Comparison of ENCODE assay signal across 9 cellular contexts in the genomic region with DNA sequence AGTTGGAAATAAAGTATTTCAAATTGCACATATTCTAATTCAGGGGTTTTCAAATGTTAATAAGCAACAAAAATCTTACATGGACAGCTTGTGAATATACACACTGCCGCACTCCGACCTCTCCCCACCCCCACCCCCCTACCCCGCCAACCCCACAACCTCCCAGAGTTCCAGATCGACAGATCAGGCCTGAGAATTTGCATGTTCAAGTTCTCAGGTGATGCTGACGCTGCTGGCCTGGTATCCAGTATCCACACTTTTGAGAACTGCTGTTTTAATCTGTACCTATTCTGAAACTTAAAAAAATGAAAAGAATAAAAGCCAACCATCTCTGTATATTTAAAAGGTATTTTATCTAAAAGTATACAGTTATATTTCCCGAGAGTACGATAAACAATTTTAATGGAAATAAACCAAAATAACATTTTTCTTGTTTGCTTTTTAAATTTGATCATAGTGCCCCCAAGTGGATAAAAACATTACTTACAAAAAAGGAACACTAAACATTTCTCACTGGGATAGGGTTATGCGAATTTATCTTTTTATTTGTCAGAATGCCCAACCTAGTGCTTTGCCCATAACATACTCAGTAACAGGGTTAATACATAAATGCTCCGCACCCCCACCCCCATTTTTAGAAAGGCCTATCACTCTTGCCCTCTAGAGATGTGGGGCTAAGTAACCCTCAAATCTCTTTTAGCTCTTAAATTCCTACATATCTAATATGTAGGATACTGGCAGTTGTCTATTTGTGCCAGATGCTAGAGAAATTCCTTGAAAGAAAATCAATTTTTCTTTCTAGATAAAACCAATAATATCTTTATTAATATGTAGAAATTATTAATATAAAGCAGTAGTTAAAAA.
DNase-seq lines count a peak whose midpoint lies in the region; ATAC-seq and TF ChIP-seq lines count a peak whose summit lies in the region.
"Had no signal": no experiment of that assay in that cellular context is flagged by ENCODE, and none has a peak within 500 bp of the region (broad histone marks: within the 10 kb centered on the region; RNA-seq: fewer than 3 reads in every experiment).

No MANE protein-coding gene starts in this region.

- intact Hi-C loops in left ventricle myocardium inferior (cut with micrococcal nuclease) (no loop called here), left ventricle myocardium superior (cut with micrococcal nuclease) (loop anchor here (5.0 kb wide), 1 partner anchor 315 kb away; no protein-coding TSS in a partner anchor), PC-3 (cut with micrococcal nuclease) (loop anchor here (5.0 kb wide), 1 partner anchor 520 kb away; no protein-coding TSS in a partner anchor)
- intact Hi-C loops in activated T-helper 1 cell treated with anti-CD3 and anti-CD28 coated beads, Interleukin-12 subunit alpha, Interleukin-12 subunit beta, Interleukin-2, Interleukin-4 antibody, amounts not matched to agents 30 ng/mL and 10 ng/mL and 1 ng/mL, durations not matched to agents 14 hours and 24 hours and 36 hours (cut with micrococcal nuclease) = no loop called here

- CTCF ChIA-PET in PC-3 (lab: Charles Lee) = no interaction called here

- no peaks in the 10 kb centered on the region for H4K20me1 ChIP-seq in PC-3 (ENCODE audit: low read length)

- H3K9me3 Mint-ChIP-seq in activated T-helper 1 cell treated with anti-CD3 and anti-CD28 coated beads, Interleukin-12 subunit alpha, Interleukin-12 subunit beta, Interleukin-2, Interleukin-4 antibody, amounts not matched to agents 30 ng/mL and 10 ng/mL and 1 ng/mL, durations not matched to agents 14 hours and 24 hours and 36 hours = no peaks in the 10 kb centered on the region
- H3K9me3 Mint-ChIP-seq in activated T-cell treated with anti-CD3 and anti-CD28 coated beads, Interleukin-2, amount 50 U/mL, for 4 hours = no peaks in the 10 kb centered on the region
- H3K9me3 Mint-ChIP-seq: stimulated activated naive CD8-positive, alpha-beta T cell treated with anti-CD3 and anti-CD28 coated beads, Interleukin-15, amount 100 ng/mL, for 72 hours had no signal

- BruUV-seq in PC-3 (replicated peaks; lab: Mats Ljungman, UMichigan) = no TSS peak

- no peak overlapping the region for H3K4me2 ChIP-seq in PC-3 (ENCODE audit: low read length)

- H3K4me1 ChIP-seq in left ventricle myocardium inferior = no peaks in the 10 kb centered on the region
- no peaks in the 10 kb centered on the region for H3K4me1 ChIP-seq in PC-3 (ENCODE audit: insufficient read depth, low read length)

- no peak overlapping the region for H3K27ac Mint-ChIP-seq in activated T-helper 1 cell treated with anti-CD3 and anti-CD28 coated beads, Interleukin-12 subunit alpha, Interleukin-12 subunit beta, Interleukin-2, Interleukin-4 antibody, amounts not matched to agents 30 ng/mL and 10 ng/mL and 1 ng/mL, durations not matched to agents 14 hours and 24 hours and 36 hours
- H3K27ac Mint-ChIP-seq: stimulated activated naive CD8-positive, alpha-beta T cell treated with anti-CD3 and anti-CD28 coated beads, Interleukin-15, amount 100 ng/mL, for 72 hours had no signal

- no peak overlapping the region for H3K9ac ChIP-seq in PC-3 (ENCODE audit: low read length)

- H3K4me1 Mint-ChIP-seq in activated T-helper 1 cell treated with anti-CD3 and anti-CD28 coated beads, Interleukin-12 subunit alpha, Interleukin-12 subunit beta, Interleukin-2, Interleukin-4 antibody, amounts not matched to agents 30 ng/mL and 10 ng/mL and 1 ng/mL, durations not matched to agents 14 hours and 24 hours and 36 hours (ENCODE audit: low read depth) = no peaks in the 10 kb centered on the region
- no peaks in the 10 kb centered on the region for H3K4me1 Mint-ChIP-seq in activated T-cell treated with anti-CD3 and anti-CD28 coated beads, Interleukin-2, amount 50 U/mL, for 4 hours (ENCODE audit: low read depth)
- H3K4me1 Mint-ChIP-seq: stimulated activated naive CD8-positive, alpha-beta T cell treated with anti-CD3 and anti-CD28 coated beads, Interleukin-15, amount 100 ng/mL, for 72 hours had no signal

- no peak overlapping the region for H3K4me3 Mint-ChIP-seq in activated T-helper 1 cell treated with anti-CD3 and anti-CD28 coated beads, Interleukin-12 subunit alpha, Interleukin-12 subunit beta, Interleukin-2, Interleukin-4 antibody, amounts not matched to agents 30 ng/mL and 10 ng/mL and 1 ng/mL, durations not matched to agents 14 hours and 24 hours and 36 hours
- H3K4me3 Mint-ChIP-seq in activated T-cell treated with anti-CD3 and anti-CD28 coated beads, Interleukin-2, amount 50 U/mL, for 4 hours = no peak overlapping the region
- H3K4me3 Mint-ChIP-seq: stimulated activated naive CD8-positive, alpha-beta T cell treated with anti-CD3 and anti-CD28 coated beads, Interleukin-15, amount 100 ng/mL, for 72 hours had no signal

- TF ChIP-seq CTCF in left ventricle myocardium inferior (IDR thresholded peaks at IDR 0.05; ENCODE audit: borderline replicate concordance) = peak; percentile 43
- TF ChIP-seq CTCF in PC-3 (conservative IDR thresholded peaks at IDR 0.05; ENCODE audit: low read depth, low read length) = peak; percentile 62
- peak; percentile 17 for TF ChIP-seq CTCF in foreskin fibroblast (IDR thresholded peaks at IDR 0.05; ENCODE audit: low read depth, low read length)

- H3K36me3 Mint-ChIP-seq in activated T-helper 1 cell treated with anti-CD3 and anti-CD28 coated beads, Interleukin-12 subunit alpha, Interleukin-12 subunit beta, Interleukin-2, Interleukin-4 antibody, amounts not matched to agents 30 ng/mL and 10 ng/mL and 1 ng/mL, durations not matched to agents 14 hours and 24 hours and 36 hours (ENCODE audit: low read depth) = no peaks in the 10 kb centered on the region
- H3K36me3 Mint-ChIP-seq in activated T-cell treated with anti-CD3 and anti-CD28 coated beads, Interleukin-2, amount 50 U/mL, for 4 hours (ENCODE audit: insufficient read depth) = no peaks in the 10 kb centered on the region

- ATAC-seq in left ventricle myocardium superior = no peak
- no peak for ATAC-seq in PC-3
- ATAC-seq in esophagus mucosa = no peak
- no peak for ATAC-seq in activated T-cell treated with anti-CD3 and anti-CD28 coated beads, Interleukin-2, amount 50 U/mL, for 4 hours
- ATAC-seq: stimulated activated naive CD8-positive, alpha-beta T cell treated with anti-CD3 and anti-CD28 coated beads, Interleukin-15, amount 100 ng/mL, for 72 hours had no signal

- no peaks in the 10 kb centered on the region for H3K36me3 ChIP-seq in left ventricle myocardium inferior
- no peaks in the 10 kb centered on the region for H3K36me3 ChIP-seq in PC-3 (ENCODE audit: low read depth, low read length)

- no peaks in the 10 kb centered on the region for H3K27me3 ChIP-seq in left ventricle myocardium inferior (ENCODE audit: low read depth)
- H3K27me3 ChIP-seq in PC-3 (ENCODE audit: low read length) = no peaks in the 10 kb centered on the region

- DNase-seq in left ventricle myocardium inferior (no peak), left ventricle myocardium superior (no peak), PC-3 (peak; percentile 30), foreskin fibroblast (peak in 1 of 2 donors; percentile 1), NCI-H1417 treated with DMSO at 0.1 percent for 48 hours (lab: John Stamatoyannopoulos, UW) (no peak)
- no peak for DNase-seq in activated T-helper 1 cell treated with anti-CD3 and anti-CD28 coated beads, Interleukin-12 subunit alpha, Interleukin-12 subunit beta, Interleukin-2, Interleukin-4 antibody, amounts not matched to agents 30 ng/mL and 10 ng/mL and 1 ng/mL, durations not matched to agents 14 hours and 24 hours and 36 hours (ENCODE audit: low spot score)
- no peak for DNase-seq in activated T-cell treated with anti-CD3 and anti-CD28 coated beads, Interleukin-2, amount 50 U/mL, for 4 hours
- DNase-seq: stimulated activated naive CD8-positive, alpha-beta T cell treated with anti-CD3 and anti-CD28 coated beads, Interleukin-15, amount 100 ng/mL, for 72 hours had no signal

- no peaks in the 10 kb centered on the region for H3F3A ChIP-seq in PC-3 (ENCODE audit: low read length, unreplicated experiment)

- H3K27me3 Mint-ChIP-seq in activated T-helper 1 cell treated with anti-CD3 and anti-CD28 coated beads, Interleukin-12 subunit alpha, Interleukin-12 subunit beta, Interleukin-2, Interleukin-4 antibody, amounts not matched to agents 30 ng/mL and 10 ng/mL and 1 ng/mL, durations not matched to agents 14 hours and 24 hours and 36 hours (ENCODE audit: insufficient read depth) = no peaks in the 10 kb centered on the region
- H3K27me3 Mint-ChIP-seq in activated T-cell treated with anti-CD3 and anti-CD28 coated beads, Interleukin-2, amount 50 U/mL, for 4 hours (ENCODE audit: low read depth) = no peaks in the 10 kb centered on the region
- H3K27me3 Mint-ChIP-seq: stimulated activated naive CD8-positive, alpha-beta T cell treated with anti-CD3 and anti-CD28 coated beads, Interleukin-15, amount 100 ng/mL, for 72 hours had no signal

- POLR2A ChIA-PET in PC-3 (lab: Charles Lee; ENCODE audit: unreplicated experiment) = no interaction called here

- H3K27ac ChIP-seq in left ventricle myocardium inferior (replicated peaks) = no peak overlapping the region
- no peak overlapping the region for H3K27ac ChIP-seq in PC-3 (ENCODE audit: low read length)

- H3K9me2 ChIP-seq in PC-3 (replicated peaks; ENCODE audit: low read length) = no peaks in the 10 kb centered on the region

- H3K9me3 ChIP-seq in left ventricle myocardium inferior (replicated peaks) (no peaks in the 10 kb centered on the region), PC-3 (ENCODE audit: low read length) (no peaks in the 10 kb centered on the region)

- no peak overlapping the region for H2AFZ ChIP-seq in PC-3 (ENCODE audit: low read length)

- H3K4me3 ChIP-seq in left ventricle myocardium inferior (no peak overlapping the region), PC-3 (ENCODE audit: low read length) (no peak overlapping the region), foreskin fibroblast (ENCODE audit: low read depth in 1 of 2, low read length in 2 of 2) (no peak overlapping the region)

- no peaks in the 10 kb centered on the region for H3K79me2 ChIP-seq in PC-3 (ENCODE audit: low read length)

Comparison
In these comparisons a context has a peak if more than half of its experiments do, and no peak if none do; other contexts are left out.
1. intact Hi-C loops: an anchor here in left ventricle myocardium superior (5.0 kb wide) and PC-3 (5.0 kb wide); none called in left ventricle myocardium inferior and activated T-helper 1 cell treated with anti-CD3 and anti-CD28 coated beads, Interleukin-12 subunit alpha, Interleukin-12 subunit beta, Interleukin-2, Interleukin-4 antibody, amounts not matched to agents 30 ng/mL and 10 ng/mL and 1 ng/mL, durations not matched to agents 14 hours and 24 hours and 36 hours.